ENCODE assay signal across 9 cellular contexts in the genomic region with DNA sequence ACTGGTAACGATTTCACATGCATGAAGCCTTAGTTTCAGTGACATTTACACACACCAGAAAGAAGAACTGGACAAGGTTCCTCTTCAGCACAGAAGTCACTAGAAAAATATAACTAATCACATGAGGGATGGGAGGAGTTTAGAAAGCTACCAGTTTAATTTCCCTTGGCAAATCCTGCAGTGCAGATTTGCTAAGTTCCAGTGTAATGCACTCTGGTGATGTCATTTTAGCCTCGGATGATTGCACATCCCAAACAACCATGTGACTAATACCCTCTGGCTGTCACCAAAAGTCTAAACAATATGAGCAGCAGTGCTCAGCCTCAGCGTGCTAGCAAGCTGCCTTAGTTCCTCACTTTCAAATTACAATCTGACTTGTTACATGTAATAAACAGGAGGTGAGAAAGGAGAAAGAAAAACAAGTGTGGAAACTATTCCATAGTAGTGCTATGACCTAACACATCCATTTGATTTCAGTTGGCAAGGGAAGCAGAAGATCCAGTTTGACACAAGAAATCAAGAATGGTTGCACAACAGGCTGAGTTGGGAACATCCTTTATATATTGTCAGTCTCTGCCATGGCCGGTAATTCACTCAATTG. TPM values are rescaled to one million over a fixed set of nuclear protein-coding genes. Genes with fewer than 3 reads are reported as not detected.
DNase-seq lines count a peak whose midpoint lies in the region; ATAC-seq and TF ChIP-seq lines count a peak whose summit lies in the region.
"Had no signal": no experiment of that assay in that cellular context is flagged by ENCODE, and none has a peak within 500 bp of the region (broad histone marks: within the 10 kb centered on the region; RNA-seq: fewer than 3 reads in every experiment).

No MANE protein-coding gene starts in this region.

- TF ChIP-seq CTCF in CD14-positive monocyte (IDR thresholded peaks at IDR 0.05) (no peak), natural killer cell (IDR thresholded peaks at IDR 0.05) (no peak)

- H3K36me3 Mint-ChIP-seq in CD14-positive monocyte (peaks cover 0 to 2% of the 10 kb centered on the region in 2 donors), natural killer cell (no peaks in the 10 kb centered on the region)
- H3K36me3 Mint-ChIP-seq: IgD-negative memory B cell had no signal

- DNase-seq in CD14-positive monocyte (ENCODE audit: low spot score): peak; percentile 88
- peak; percentile 90 for DNase-seq in RKO (ENCODE audit: low spot score)
- peak; percentile 95 for DNase-seq in epithelial cell of prostate (ENCODE audit: low read depth, low spot score)
- no peak for DNase-seq in natural killer cell
- no peak for DNase-seq in NCI-H128 (lab: John Stamatoyannopoulos, UW; ENCODE audit: unreplicated experiment)
- no peak for DNase-seq in activated CD8-positive, alpha-beta memory T cell treated with anti-CD3 and anti-CD28 coated beads, Interleukin-2, amount 50 U/mL, for 4 hours

- intact Hi-C loops in CD14-positive monocyte (cut with micrococcal nuclease) (loop anchor here (2.0 to 5.0 kb wide), 3 partner anchors 34 to 122 kb away; a partner anchor contains a TSS), natural killer cell (cut with micrococcal nuclease) (no loop called here)

- H3K27ac Mint-ChIP-seq in CD14-positive monocyte (peak overlapping the region; percentile 99 to 100 (median 99)), natural killer cell (no peak overlapping the region)

- ATAC-seq in HG03108 (IDR thresholded peaks at IDR 0.05; ENCODE audit: unreplicated experiment) (peak; percentile 50), natural killer cell (peak; percentile 24 to 49 (median 45)), HG03039 (IDR thresholded peaks at IDR 0.05; ENCODE audit: unreplicated experiment) (no peak)

- H3K27me3 Mint-ChIP-seq in CD14-positive monocyte (ENCODE audit: low read depth in 3 of 3) (peaks cover 0 to 4% (median 1%) of the 10 kb centered on the region in 3 donors), natural killer cell (ENCODE audit: low read depth in 2 of 2) (peaks cover 0 to 7% of the 10 kb centered on the region in 2 donors)
- H3K27me3 Mint-ChIP-seq: IgD-negative memory B cell had no signal

- H3K4me1 Mint-ChIP-seq in CD14-positive monocyte: peaks cover 49% of the 10 kb centered on the region
- H3K4me1 Mint-ChIP-seq in natural killer cell: peaks cover 0 to 3% of the 10 kb centered on the region in 2 donors

- peak overlapping the region; percentile 92 for H3K27ac ChIP-seq in epithelial cell of prostate

- H3K4me3 Mint-ChIP-seq in CD14-positive monocyte (peak overlapping the region in 1 of 2 donors; percentile 75), natural killer cell (no peak overlapping the region)

- H3K9me3 Mint-ChIP-seq in CD14-positive monocyte (peaks cover 0 to 7% (median 0%) of the 10 kb centered on the region in 7 donors), natural killer cell (no peaks in the 10 kb centered on the region)

RNA-seq across cellular contexts. Expression of a gene that starts 35.3 kb away (rescaled TPM):
- polyA plus RNA-seq in CD14-positive monocyte: 100 to 1,000 TPM in 1 of 2 donors, 10 to 100 TPM in 1; 69.4 to 142 TPM
- 100 to 1,000 TPM; 157 to 200 (median 181) TPM for total RNA-seq in natural killer cell

Comparison
In these comparisons a context has a peak if more than half of its experiments do, and no peak if none do; other contexts are left out.
1. DNase-seq: peak in CD14-positive monocyte (single experiment), RKO (single experiment) and epithelial cell of prostate (single experiment); none in natural killer cell (single experiment), NCI-H128 (single experiment) and activated CD8-positive, alpha-beta memory T cell treated with anti-CD3 and anti-CD28 coated beads, Interleukin-2, amount 50 U/mL, for 4 hours (single experiment).
2. H3K27ac Mint-ChIP-seq: peak in CD14-positive monocyte (7 of 7); none in natural killer cell (0 of 2).